In genomic region chr17:78117027-78117981, GRCh38 we compare ENCODE assay signal across 8 cellular contexts. TPM values are rescaled to one million over a fixed set of nuclear protein-coding genes. Genes with fewer than 3 reads are reported as not detected.
A peak's percentile ranks its signal among the peaks of the same experiment; 100 is the strongest.
DNase-seq lines count a peak whose midpoint lies in the region; ATAC-seq and TF ChIP-seq lines count a peak whose summit lies in the region.

No MANE protein-coding gene starts in this region.

- no peaks in the 10 kb centered on the region for H3K9me3 ChIP-seq in RWPE2 (ENCODE audit: severe bottlenecking)

- TF ChIP-seq CTCF in 22Rv1 (IDR thresholded peaks at IDR 0.05) = peak; percentile 78
- TF ChIP-seq CTCF in GM12872 (IDR thresholded peaks at IDR 0.05; ENCODE audit: insufficient read depth, low read depth, low read length) = peak; percentile 39; the same call in 2 of the 3 replicates
- TF ChIP-seq CTCF in RWPE2 (IDR thresholded peaks at IDR 0.05; ENCODE audit: poor library complexity, severe bottlenecking) = peak; percentile 68
- TF ChIP-seq CTCF in foreskin keratinocyte (conservative IDR thresholded peaks at IDR 0.05) = peak; percentile 65

- no peaks in the 10 kb centered on the region for H3K36me3 ChIP-seq in RWPE2 (ENCODE audit: low read depth)

- H3K4me1 ChIP-seq in RWPE2 (ENCODE audit: insufficient read depth, poor library complexity, severe bottlenecking) = no peaks in the 10 kb centered on the region
- no peaks in the 10 kb centered on the region for H3K4me1 ChIP-seq in foreskin keratinocyte

- H3K27ac ChIP-seq in 22Rv1 (no peak overlapping the region), RWPE2 (ENCODE audit: poor library complexity, severe bottlenecking) (no peak overlapping the region), foreskin keratinocyte (no peak overlapping the region), temporal lobe (ENCODE audit: low read depth, low read length) (peak overlapping the region; percentile 100)

- ATAC-seq in RWPE2 (ENCODE audit: low read depth) (peak; percentile 53), foreskin keratinocyte (peak; percentile 34), GM21515 (IDR thresholded peaks at IDR 0.05; ENCODE audit: unreplicated experiment) (no peak)

- H3K27me3 ChIP-seq in RWPE2 (ENCODE audit: insufficient read depth, poor library complexity, severe bottlenecking) (no peaks in the 10 kb centered on the region), foreskin keratinocyte (peaks cover 5% of the 10 kb centered on the region)

- H3K4me3 ChIP-seq in RWPE2 (ENCODE audit: severe bottlenecking) = no peak overlapping the region

- DNase-seq in RWPE2 (ENCODE audit: low spot score) (no peak), foreskin keratinocyte (no peak), HUDEP-2 (lab: John Stamatoyannopoulos, UW; ENCODE audit: unreplicated experiment in 76 of 76) (no peak), middle frontal gyrus (ENCODE audit: extremely low spot score, low spot score) (no peak)

RNA-seq across cellular contexts. Expression of gene TMC6, which starts 11.3 kb away (rescaled TPM):
- total RNA-seq in foreskin keratinocyte = 14.3 and 23.7 TPM in 2 replicates
- polyA plus RNA-seq in foreskin keratinocyte = 13.8 and 25.6 TPM in 2 replicates
- total RNA-seq in temporal lobe = 2.0 TPM

RNA-seq across cellular contexts. Expression of gene TMC8, which starts 13.3 kb away (rescaled TPM):
- total RNA-seq in foreskin keratinocyte (0.11 and 0.14 TPM in 2 replicates), temporal lobe (0.49 TPM)
- polyA plus RNA-seq in foreskin keratinocyte = 0.07 and 0.16 TPM in 2 replicates

RNA-seq across cellular contexts. Expression of gene C17orf99, which starts 28.9 kb away (rescaled TPM):
- total RNA-seq in foreskin keratinocyte = 0.18 and 0.24 TPM in 2 replicates
- polyA plus RNA-seq in foreskin keratinocyte = 0.22 TPM in 1 of 2 replicates, not detected in the other
- total RNA-seq in temporal lobe = not detected

RNA-seq across cellular contexts. Expression of gene SYNGR2, which starts 51.1 kb away (rescaled TPM):
- total RNA-seq in foreskin keratinocyte = 30.3 and 48.0 TPM in 2 replicates
- polyA plus RNA-seq in foreskin keratinocyte = 60.8 and 111 TPM in 2 replicates
- 3.0 TPM for total RNA-seq in temporal lobe
